Comparison of ENCODE assay signal across 9 cellular contexts in genomic region chr10:45673074-45673628, GRCh38. TPM values are rescaled to one million over a fixed set of nuclear protein-coding genes. Genes with fewer than 3 reads are reported as not detected.
DNase-seq lines count a peak whose midpoint lies in the region; ATAC-seq, FAIRE-seq and TF ChIP-seq lines count a peak whose summit lies in the region.
"Had no signal": no experiment of that assay in that cellular context is flagged by ENCODE, and none has a peak within 500 bp of the region (broad histone marks: within the 10 kb centered on the region; RNA-seq: fewer than 3 reads in every experiment).

No MANE protein-coding gene starts in this region.

- H3K36me3 Mint-ChIP-seq in GM23338 (ENCODE audit: low read depth) = no peaks in the 10 kb centered on the region; the same call in 2 of the 3 replicates
- H3K36me3 Mint-ChIP-seq in activated naive CD8-positive, alpha-beta T cell = no peaks in the 10 kb centered on the region
- no peaks in the 10 kb centered on the region for H3K36me3 Mint-ChIP-seq in immature natural killer cell

- no peaks in the 10 kb centered on the region for H3K9me3 ChIP-seq in A549

- H3K4me3 ChIP-seq in A549 = peak overlapping the region; percentile 67
- peak overlapping the region; percentile 73 for H3K4me3 ChIP-seq in GM23338

- no peak for TF ChIP-seq CTCF in A549 (IDR thresholded peaks at IDR 0.05)
- no peak for TF ChIP-seq CTCF in GM23338 (conservative IDR thresholded peaks at IDR 0.05; ENCODE audit: low read depth in 2 of 2)

- peak overlapping the region; percentile 82 for H3K27ac Mint-ChIP-seq in GM23338
- peak overlapping the region; percentile 86 for H3K27ac Mint-ChIP-seq in activated naive CD8-positive, alpha-beta T cell
- H3K27ac Mint-ChIP-seq in immature natural killer cell = peak overlapping the region; percentile 80 to 94 (median 88)
- H3K27ac Mint-ChIP-seq in stimulated activated naive CD8-positive, alpha-beta T cell treated with anti-CD3 and anti-CD28 coated beads, Interleukin-15, amount 100 ng/mL, for 72 hours = peak overlapping the region; percentile 48 to 91

- POLR2A ChIA-PET in A549 (lab: Yijun Ruan, JAX) = interaction anchor here (1.0 kb wide), 1 partner anchor 208 kb away, joined by 3 read pairs; no protein-coding TSS in a partner anchor

- WGBS in A549 (ENCODE audit: missing lambda C conversion rate) = 70% methylated on average over 12 of the region's 19 CpGs

- H4K20me1 ChIP-seq in GM23338 (replicated peaks; ENCODE audit: insufficient read depth) = 0 out of 2 replicates have a peak, but pooled peaks cover 6% of the 10 kb centered on the region

- DNase-seq in A549 (ENCODE audit: low read depth in 1 of 2, low spot score in 1 of 2) = peak in 1 of 2 experiments; percentile 24
- DNase-seq in GM23338 (ENCODE audit: low spot score) = peak; percentile 39
- DNase-seq in immature natural killer cell = no peak
- no peak for DNase-seq in stimulated activated naive CD8-positive, alpha-beta T cell treated with anti-CD3 and anti-CD28 coated beads, Interleukin-15, amount 100 ng/mL, for 72 hours
- no peak for DNase-seq in RKO (ENCODE audit: low spot score)
- DNase-seq in NCI-H510A (lab: John Stamatoyannopoulos, UW) = no peak

- no peaks in the 10 kb centered on the region for H3K9me2 ChIP-seq in GM23338 (ENCODE audit: insufficient read depth)

- no peak for TF ChIP-seq RAD21 in A549 (conservative IDR thresholded peaks at IDR 0.05 in 1 of 2, IDR thresholded peaks at IDR 0.05 in 1 of 2)

- H3K79me2 ChIP-seq in GM23338 (replicated peaks; ENCODE audit: insufficient read depth) = peaks cover 37% of the 10 kb centered on the region

- no peak for TF ChIP-seq EP300 in A549 (IDR thresholded peaks at IDR 0.05)

- H3K27ac ChIP-seq in A549 (peak overlapping the region; percentile 80 to 92), GM23338 (ENCODE audit: low read depth) (peak overlapping the region; percentile 87)

- no peaks in the 10 kb centered on the region for H3K27me3 ChIP-seq in GM23338 (ENCODE audit: insufficient read depth)

- H3K36me3 ChIP-seq in GM23338 (ENCODE audit: insufficient read depth) = no peaks in the 10 kb centered on the region

- H3K4me1 Mint-ChIP-seq in GM23338 = peaks cover 21% of the 10 kb centered on the region
- H3K4me1 Mint-ChIP-seq in activated naive CD8-positive, alpha-beta T cell (ENCODE audit: low read depth) = peaks cover 38% of the 10 kb centered on the region
- H3K4me1 Mint-ChIP-seq in immature natural killer cell = peaks cover 36 to 47% of the 10 kb centered on the region in 2 donors
- peaks cover 47% of the 10 kb centered on the region for H3K4me1 Mint-ChIP-seq in stimulated activated naive CD8-positive, alpha-beta T cell treated with anti-CD3 and anti-CD28 coated beads, Interleukin-15, amount 100 ng/mL, for 72 hours

- H3K27me3 Mint-ChIP-seq in GM23338 (ENCODE audit: insufficient read depth, low read depth, poor library complexity) (peaks cover 9% of the 10 kb centered on the region), immature natural killer cell (ENCODE audit: low read depth in 3 of 3) (peaks cover 2 to 8% (median 7%) of the 10 kb centered on the region in 3 donors)
- no peaks in the 10 kb centered on the region for H3K27me3 Mint-ChIP-seq in activated naive CD8-positive, alpha-beta T cell
- H3K27me3 Mint-ChIP-seq in stimulated activated naive CD8-positive, alpha-beta T cell treated with anti-CD3 and anti-CD28 coated beads, Interleukin-15, amount 100 ng/mL, for 72 hours = no peaks in the 10 kb centered on the region

- ATAC-seq in A549 (no peak; a peak in 1 of 6 replicates), GM23338 (peak; percentile 5), HG03571 (IDR thresholded peaks at IDR 0.05; ENCODE audit: unreplicated experiment) (no peak)
- ATAC-seq in stimulated activated naive CD8-positive, alpha-beta T cell treated with anti-CD3 and anti-CD28 coated beads, Interleukin-15, amount 100 ng/mL, for 72 hours = no peak

- H3K4me2 ChIP-seq in A549 = peak overlapping the region; percentile 86
- H3K4me2 ChIP-seq in GM23338 = peak overlapping the region; percentile 66

- no peak for TF ChIP-seq POLR2A in A549 (IDR thresholded peaks at IDR 0.05; ENCODE audit: low read length)

- H3K4me1 ChIP-seq in A549 (0 out of 3 replicates have a peak, but pooled peaks cover 3% of the 10 kb centered on the region), GM23338 (ENCODE audit: insufficient read depth) (peaks cover 8% of the 10 kb centered on the region; the same call in 1 of the 2 replicates)

- H3K9me3 Mint-ChIP-seq in GM23338 = peaks cover 5% of the 10 kb centered on the region; the same call in 1 of the 3 replicates
- H3K9me3 Mint-ChIP-seq in activated naive CD8-positive, alpha-beta T cell (ENCODE audit: low read depth) = no peaks in the 10 kb centered on the region
- H3K9me3 Mint-ChIP-seq in immature natural killer cell = no peaks in the 10 kb centered on the region
- no peaks in the 10 kb centered on the region for H3K9me3 Mint-ChIP-seq in stimulated activated naive CD8-positive, alpha-beta T cell treated with anti-CD3 and anti-CD28 coated beads, Interleukin-15, amount 100 ng/mL, for 72 hours

- FAIRE-seq in A549 (lab: Jason Lieb, UNC) = no peak
- FAIRE-seq: islet of Langerhans had no signal

- CTCF ChIA-PET in A549 (lab: Yijun Ruan, JAX) = interaction anchor here (0.6 to 3.9 kb wide), 6 partner anchors 15 to 423 kb away, joined by 3 to 35 read pairs (median 4); no protein-coding TSS in a partner anchor

- H3F3A ChIP-seq in GM23338 (replicated peaks; ENCODE audit: low read depth) = peaks cover 9% of the 10 kb centered on the region

- H3K4me3 Mint-ChIP-seq in GM23338 = peak overlapping the region; percentile 73
- H3K4me3 Mint-ChIP-seq in activated naive CD8-positive, alpha-beta T cell = peak overlapping the region; percentile 81
- H3K4me3 Mint-ChIP-seq in immature natural killer cell = peak overlapping the region; percentile 73 to 86 (median 84)
- peak overlapping the region; percentile 70 to 71 for H3K4me3 Mint-ChIP-seq in stimulated activated naive CD8-positive, alpha-beta T cell treated with anti-CD3 and anti-CD28 coated beads, Interleukin-15, amount 100 ng/mL, for 72 hours

- H2AFZ ChIP-seq in GM23338 = peak overlapping the region; percentile 87

TF ChIP-seq in A549, 52 proteins besides CTCF, POLR2A, EP300 and RAD21:
- TF ChIP-seq HDAC2 (IDR thresholded peaks at IDR 0.05) (peak; percentile 68; the same call in 1 of the 2 replicates), KDM1A (IDR thresholded peaks at IDR 0.05; ENCODE audit: low read depth) (peak; percentile 93), ZSCAN20 (CRISPR knock-in tag; IDR thresholded peaks at IDR 0.05) (no peak), NFE2L2 (conservative IDR thresholded peaks at IDR 0.05; ENCODE audit: low read length) (no peak), EHF (CRISPR knock-in tag; IDR thresholded peaks at IDR 0.05) (no peak), CHD4 (IDR thresholded peaks at IDR 0.05; ENCODE audit: borderline replicate concordance) (0 out of 2 replicates have a peak, but pooled peaks have one; percentile 71), MAX (IDR thresholded peaks at IDR 0.05) (no peak), TP53 (CRISPR knock-in tag; IDR thresholded peaks at IDR 0.05) (no peak)
TF ChIP-seq in A549: peak in this region for 3.

TF ChIP-seq in GM23338, 12 proteins besides CTCF, POLR2A, EP300 and RAD21 (continues in another document):
- TF ChIP-seq EZH2phosphoT487 (IDR thresholded peaks at IDR 0.05; ENCODE audit: unreplicated experiment) = no peak
- TF ChIP-seq EZH2 (IDR thresholded peaks at IDR 0.05; ENCODE audit: low read depth, unreplicated experiment) = no peak
- TF ChIP-seq ZNF114 (CRISPR knock-in tag; IDR thresholded peaks at IDR 0.05) = no peak
- no peak for TF ChIP-seq ZNF331 (CRISPR knock-in tag; IDR thresholded peaks at IDR 0.05; ENCODE audit: low read depth)
- TF ChIP-seq STAT1 (IDR thresholded peaks at IDR 0.05; ENCODE audit: unreplicated experiment) = no peak

RNA-seq across cellular contexts. Expression of gene ZFAND4, which starts 0.6 kb away (rescaled TPM):
- polyA plus RNA-seq in A549 (2011; rRNA removed) = 7.4 and 7.7 TPM in 2 replicates
- polyA plus RNA-seq in A549 (2012; cell fraction: cytosol; rRNA removed) = 2.3 and 2.6 TPM in 2 replicates
- 1.2 and 1.9 TPM in 2 replicates for polyA plus RNA-seq in A549 (2012; cell fraction: nucleus; rRNA removed)
- polyA plus RNA-seq in A549 (2017; fragmentation: RNase III; extraction: RNeasy Plus Mini Kit Qiagen cat#74134 plus additional on column Dnase treatment) = 2.9 to 4.5 TPM (median 3.7 TPM) in 3 replicates
- polyA minus RNA-seq in A549 (2011; rRNA and poly(A)+ RNA removed) = 5.2 and 5.3 TPM in 2 replicates
- total RNA-seq in GM23338 (2014; rRNA removed; shearing (Covaris generic)) = 26.0 and 30.3 TPM in 2 replicates
- polyA plus RNA-seq in GM23338 (2016; fragmentation: Nextera tagmentation; extraction: Ambion mirVana) = 6.6 and 7.4 TPM in 2 replicates
- polyA plus RNA-seq in immature natural killer cell = 10 to 100 TPM in 2 of 3 donors, 1 to 10 TPM in 1; 6.4 to 19.0 (median 15.7) TPM

RNA-seq across cellular contexts. Expression of gene WASHC2C, which starts 53.9 kb away (rescaled TPM):
- polyA plus RNA-seq in A549 (2011; rRNA removed) (27.7 and 38.7 TPM in 2 replicates), A549 (2017; fragmentation: RNase III; extraction: RNeasy Plus Mini Kit Qiagen cat#74134 plus additional on column Dnase treatment) (19.8 to 24.9 TPM (median 24.7 TPM) in 3 replicates), GM23338 (2016; fragmentation: Nextera tagmentation; extraction: Ambion mirVana) (13.5 and 16.2 TPM in 2 replicates), immature natural killer cell (10 to 100 TPM in 2 of 3 donors, 1 to 10 TPM in 1; 6.0 to 26.1 (median 14.6) TPM)
- polyA plus RNA-seq in A549 (2012; cell fraction: cytosol; rRNA removed) = 8.1 and 9.7 TPM in 2 replicates
- 12.3 and 14.0 TPM in 2 replicates for polyA plus RNA-seq in A549 (2012; cell fraction: nucleus; rRNA removed)
- polyA minus RNA-seq in A549 (2011; rRNA and poly(A)+ RNA removed) = 11.0 and 13.6 TPM in 2 replicates
- total RNA-seq in GM23338 (2014; rRNA removed; shearing (Covaris generic)) = 23.8 and 25.2 TPM in 2 replicates
